ENCODE assay signal across 20 cellular contexts in the genomic region with DNA sequence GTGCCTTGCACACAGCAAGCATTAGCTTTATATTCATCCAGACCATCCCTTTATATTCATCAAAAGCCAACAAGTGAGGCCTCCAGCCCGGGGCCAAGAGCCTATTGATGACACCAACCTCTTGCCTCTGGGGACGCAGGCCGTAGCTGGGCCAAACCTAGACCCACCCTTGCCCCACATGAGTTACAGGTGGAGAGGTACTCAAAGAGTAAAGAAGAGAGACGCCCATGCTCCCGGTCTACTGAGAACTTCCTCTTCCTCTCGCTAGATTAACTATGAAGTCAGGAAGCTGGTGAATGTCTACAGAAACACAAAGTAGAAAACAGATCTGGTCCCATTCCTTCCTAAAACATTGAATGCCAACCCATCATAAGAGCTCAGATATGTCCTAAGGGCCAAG. TPM values are rescaled to one million over a fixed set of nuclear protein-coding genes. Genes with fewer than 3 reads are reported as not detected.
DNase-seq lines count a peak whose midpoint lies in the region; ATAC-seq and TF ChIP-seq lines count a peak whose summit lies in the region.
"Had no signal": no experiment of that assay in that cellular context is flagged by ENCODE, and none has a peak within 500 bp of the region (broad histone marks: within the 10 kb centered on the region; RNA-seq: fewer than 3 reads in every experiment).

No MANE protein-coding gene starts in this region.

- intact Hi-C loops in activated CD8-positive, alpha-beta T cell treated with anti-CD3 and anti-CD28 coated beads for 36 hours (cut with micrococcal nuclease): no loop called here
- intact Hi-C loops in activated B cell treated with CpG ODN at 0.5 μM for 24 hours (cut with micrococcal nuclease): no loop called here
- intact Hi-C loops in CD8-positive, alpha-beta T cell (cut with DNase I, micrococcal nuclease): loop anchor here in 1 of 2 experiments (5.0 kb wide), 1 partner anchor 36 kb away; no protein-coding TSS in a partner anchor

- POLR2A ChIA-PET in activated CD8-positive, alpha-beta T cell treated with anti-CD3 and anti-CD28 coated beads, Interleukin-2, amount 10 ng/mL, durations not matched to agents 7 days and 5 days (lab: Charles Lee): no interaction called here
- POLR2A ChIA-PET in activated CD8-positive, alpha-beta T cell treated with anti-CD3 and anti-CD28 coated beads for 36 hours (lab: Charles Lee): interaction anchor here (0.6 kb wide), 1 partner anchor 70 kb away, joined by 3 read pairs; no protein-coding TSS in a partner anchor
- POLR2A ChIA-PET in activated B cell treated with CpG ODN at 0.5 μM for 24 hours (lab: Charles Lee): no interaction called here
- POLR2A ChIA-PET in CD8-positive, alpha-beta T cell (lab: Charles Lee): no interaction called here

- no peak for ATAC-seq in activated CD8-positive, alpha-beta T cell treated with anti-CD3 and anti-CD28 coated beads, Interleukin-2, amount 10 ng/mL, durations not matched to agents 7 days and 5 days
- no peak for ATAC-seq in activated CD8-positive, alpha-beta T cell treated with anti-CD3 and anti-CD28 coated beads for 36 hours
- no peak for ATAC-seq in activated B cell treated with CpG ODN at 0.5 μM for 24 hours (ENCODE audit: low read depth)
- no peak for ATAC-seq in CD8-positive, alpha-beta T cell
- ATAC-seq: A549, T-cell had no signal

- H3K9me3 ChIP-seq in CD8-positive, alpha-beta T cell (ENCODE audit: low read length): no peaks in the 10 kb centered on the region
- H3K9me3 ChIP-seq: A549 had no signal

- H3K4me1 ChIP-seq in CD8-positive, alpha-beta T cell (ENCODE audit: insufficient read depth, low read length): peaks cover 17% of the 10 kb centered on the region
- H3K4me1 ChIP-seq: A549 had no signal

- DNase-seq in activated CD8-positive, alpha-beta T cell treated with anti-CD3 and anti-CD28 coated beads, Interleukin-2, amount 10 ng/mL, durations not matched to agents 7 days and 5 days: no peak
- no peak for DNase-seq in activated CD8-positive, alpha-beta T cell treated with anti-CD3 and anti-CD28 coated beads for 36 hours
- DNase-seq in HL-60 (ENCODE audit: low read depth in 1 of 2, low spot score in 1 of 2): peak in 1 of 2 experiments; percentile 67
- peak; percentile 30 for DNase-seq in NB4 (ENCODE audit: low read depth)
- DNase-seq in activated B cell treated with CpG ODN at 0.5 μM for 24 hours: no peak
- no peak for DNase-seq in hypothalamus (lab: John Stamatoyannopoulos, UW)
- no peak for DNase-seq in CD8-positive, alpha-beta T cell
- DNase-seq in DMS153 treated with DMSO at 0.1 percent for 48 hours (lab: John Stamatoyannopoulos, UW; ENCODE audit: unreplicated experiment): no peak
- DNase-seq: EL, H7, MM.1S, NCI-H1417, NCI-H187, NCI-H446 treated with DMSO at 0.1 percent for 48 hours, NCI-H526 treated with DMSO at 0.1 percent for 48 hours, PC-9, RPMI8226, SHP77, T-cell had no signal

- CTCF ChIA-PET in activated CD8-positive, alpha-beta T cell treated with anti-CD3 and anti-CD28 coated beads, Interleukin-2, amount 10 ng/mL, durations not matched to agents 7 days and 5 days (lab: Charles Lee): interaction anchor here (0.6 to 4.3 kb wide), 3 partner anchors 24 to 65 kb away, joined by 3 to 15 read pairs (median 4); no protein-coding TSS in a partner anchor
- CTCF ChIA-PET in activated CD8-positive, alpha-beta T cell treated with anti-CD3 and anti-CD28 coated beads for 36 hours (lab: Charles Lee): interaction anchor here (1.2 kb wide), 1 partner anchor 9 kb away, joined by 4 read pairs; no protein-coding TSS in a partner anchor
- CTCF ChIA-PET in activated B cell treated with CpG ODN at 0.5 μM for 24 hours (lab: Charles Lee): interaction anchor here (1.3 kb wide), 1 partner anchor 64 kb away, joined by 4 read pairs; no protein-coding TSS in a partner anchor
- CTCF ChIA-PET in CD8-positive, alpha-beta T cell (lab: Charles Lee): interaction anchor here (0.9 to 1.2 kb wide), 2 partner anchors 62 to 117 kb away, joined by 3 to 6 read pairs; no protein-coding TSS in a partner anchor

- H3K36me3 Mint-ChIP-seq in activated CD8-positive, alpha-beta T cell treated with anti-CD3 and anti-CD28 coated beads, Interleukin-2, amount 10 ng/mL, durations not matched to agents 7 days and 5 days (ENCODE audit: low read depth): peaks cover 11% of the 10 kb centered on the region
- H3K36me3 Mint-ChIP-seq in activated CD8-positive, alpha-beta T cell treated with anti-CD3 and anti-CD28 coated beads for 36 hours (ENCODE audit: low read depth): peaks cover 4% of the 10 kb centered on the region
- H3K36me3 Mint-ChIP-seq in activated B cell treated with CpG ODN at 0.5 μM for 24 hours (ENCODE audit: low read depth): no peaks in the 10 kb centered on the region
- H3K36me3 Mint-ChIP-seq in CD8-positive, alpha-beta T cell: no peaks in the 10 kb centered on the region

- peaks cover 24% of the 10 kb centered on the region for H3K4me1 Mint-ChIP-seq in activated CD8-positive, alpha-beta T cell treated with anti-CD3 and anti-CD28 coated beads, Interleukin-2, amount 10 ng/mL, durations not matched to agents 7 days and 5 days (ENCODE audit: low read depth)
- H3K4me1 Mint-ChIP-seq in activated CD8-positive, alpha-beta T cell treated with anti-CD3 and anti-CD28 coated beads for 36 hours (ENCODE audit: low read depth): peaks cover 17% of the 10 kb centered on the region
- H3K4me1 Mint-ChIP-seq in activated B cell treated with CpG ODN at 0.5 μM for 24 hours: peaks cover 45% of the 10 kb centered on the region
- peaks cover 19% of the 10 kb centered on the region for H3K4me1 Mint-ChIP-seq in CD8-positive, alpha-beta T cell (ENCODE audit: low read depth)

- no peak overlapping the region for H3K4me3 Mint-ChIP-seq in activated CD8-positive, alpha-beta T cell treated with anti-CD3 and anti-CD28 coated beads, Interleukin-2, amount 10 ng/mL, durations not matched to agents 7 days and 5 days
- no peak overlapping the region for H3K4me3 Mint-ChIP-seq in activated CD8-positive, alpha-beta T cell treated with anti-CD3 and anti-CD28 coated beads for 36 hours
- H3K4me3 Mint-ChIP-seq in activated B cell treated with CpG ODN at 0.5 μM for 24 hours: peak overlapping the region; percentile 25
- H3K4me3 Mint-ChIP-seq in CD8-positive, alpha-beta T cell: no peak overlapping the region
- H3K4me3 Mint-ChIP-seq: T-cell had no signal

- H3K36me3 ChIP-seq in CD8-positive, alpha-beta T cell (ENCODE audit: insufficient read depth, low read length): no peaks in the 10 kb centered on the region

- H3K4me3 ChIP-seq in HL-60 (replicated peaks; ENCODE audit: insufficient read depth, low read length) (no peak overlapping the region), NB4 (ENCODE audit: low read depth, low read length) (no peak overlapping the region)
- no peak overlapping the region for H3K4me3 ChIP-seq in CD8-positive, alpha-beta T cell (ENCODE audit: low read depth, low read length)
- H3K4me3 ChIP-seq: A549, PC-9 had no signal

- H3K27ac ChIP-seq in HL-60 (replicated peaks): peak overlapping the region; percentile 83
- no peak overlapping the region for H3K27ac ChIP-seq in CD8-positive, alpha-beta T cell (ENCODE audit: low read depth, low read length)
- H3K27ac ChIP-seq: A549, PC-9 had no signal

- no peak for TF ChIP-seq CTCF in activated CD8-positive, alpha-beta T cell treated with anti-CD3 and anti-CD28 coated beads for 36 hours (IDR thresholded peaks at IDR 0.05)
- TF ChIP-seq CTCF in HL-60 (IDR thresholded peaks at IDR 0.05; ENCODE audit: insufficient read depth, low read length) (no peak), NB4 (IDR thresholded peaks at IDR 0.05; ENCODE audit: low read depth, low read length) (no peak), activated B cell treated with CpG ODN at 0.5 μM for 24 hours (IDR thresholded peaks at IDR 0.05) (no peak)
- TF ChIP-seq CTCF in CD8-positive, alpha-beta T cell (IDR thresholded peaks at IDR 0.05): no peak

- H3K27me3 Mint-ChIP-seq in activated CD8-positive, alpha-beta T cell treated with anti-CD3 and anti-CD28 coated beads, Interleukin-2, amount 10 ng/mL, durations not matched to agents 7 days and 5 days (ENCODE audit: low read depth): peaks cover 30% of the 10 kb centered on the region
- H3K27me3 Mint-ChIP-seq in activated CD8-positive, alpha-beta T cell treated with anti-CD3 and anti-CD28 coated beads for 36 hours: peaks cover 33% of the 10 kb centered on the region
- H3K27me3 Mint-ChIP-seq in activated B cell treated with CpG ODN at 0.5 μM for 24 hours: peaks cover 31% of the 10 kb centered on the region
- peaks cover 38% of the 10 kb centered on the region for H3K27me3 Mint-ChIP-seq in CD8-positive, alpha-beta T cell (ENCODE audit: low read depth)

- H3K27me3 ChIP-seq in HL-60 (ENCODE audit: insufficient read depth, poor library complexity, severe bottlenecking): peaks cover 3% of the 10 kb centered on the region
- H3K27me3 ChIP-seq in CD8-positive, alpha-beta T cell (ENCODE audit: insufficient read depth, low read length): peaks cover 28% of the 10 kb centered on the region

- H3K9me3 Mint-ChIP-seq in activated CD8-positive, alpha-beta T cell treated with anti-CD3 and anti-CD28 coated beads, Interleukin-2, amount 10 ng/mL, durations not matched to agents 7 days and 5 days (ENCODE audit: insufficient read depth): peaks cover 6% of the 10 kb centered on the region
- no peaks in the 10 kb centered on the region for H3K9me3 Mint-ChIP-seq in activated CD8-positive, alpha-beta T cell treated with anti-CD3 and anti-CD28 coated beads for 36 hours
- peaks cover 7% of the 10 kb centered on the region for H3K9me3 Mint-ChIP-seq in activated B cell treated with CpG ODN at 0.5 μM for 24 hours
- no peaks in the 10 kb centered on the region for H3K9me3 Mint-ChIP-seq in CD8-positive, alpha-beta T cell
- H3K9me3 Mint-ChIP-seq: T-cell had no signal

- peak overlapping the region; percentile 36 for H3K27ac Mint-ChIP-seq in activated CD8-positive, alpha-beta T cell treated with anti-CD3 and anti-CD28 coated beads, Interleukin-2, amount 10 ng/mL, durations not matched to agents 7 days and 5 days
- H3K27ac Mint-ChIP-seq in activated CD8-positive, alpha-beta T cell treated with anti-CD3 and anti-CD28 coated beads for 36 hours: no peak overlapping the region
- no peak overlapping the region for H3K27ac Mint-ChIP-seq in activated B cell treated with CpG ODN at 0.5 μM for 24 hours
- H3K27ac Mint-ChIP-seq in CD8-positive, alpha-beta T cell: no peak overlapping the region
- H3K27ac Mint-ChIP-seq: T-cell had no signal

- TF ChIP-seq POLR2A in NB4 (IDR thresholded peaks at IDR 0.05; ENCODE audit: extremely low read depth, insufficient read length): no peak

RNA-seq across cellular contexts. Expression of gene MLNR, which starts 3.8 kb away (rescaled TPM):
- not detected for total RNA-seq in activated CD8-positive, alpha-beta T cell treated with anti-CD3 and anti-CD28 coated beads, Interleukin-2, amount 10 ng/mL, durations not matched to agents 7 days and 5 days
- not detected for total RNA-seq in activated CD8-positive, alpha-beta T cell treated with anti-CD3 and anti-CD28 coated beads for 36 hours
- not detected in 2 replicates for total RNA-seq in activated B cell treated with CpG ODN at 0.5 μM for 24 hours
- total RNA-seq in CD8-positive, alpha-beta T cell: not detected
- total RNA-seq: H7, PC-9, T-cell had no signal

RNA-seq across cellular contexts. Expression of gene CDADC1, which starts 31.4 kb away (rescaled TPM):
- total RNA-seq in activated CD8-positive, alpha-beta T cell treated with anti-CD3 and anti-CD28 coated beads, Interleukin-2, amount 10 ng/mL, durations not matched to agents 7 days and 5 days: 10 to 100 TPM; 12.3 to 13.7 TPM
- 1 to 10 TPM; 8.6 to 9.0 TPM for total RNA-seq in activated CD8-positive, alpha-beta T cell treated with anti-CD3 and anti-CD28 coated beads for 36 hours
- total RNA-seq in activated B cell treated with CpG ODN at 0.5 μM for 24 hours: 7.4 and 10.4 TPM in 2 replicates
- 10 to 100 TPM; 15.9 to 17.2 TPM for total RNA-seq in CD8-positive, alpha-beta T cell
